ENCODE assay signal across 8 cellular contexts in the genomic region with DNA sequence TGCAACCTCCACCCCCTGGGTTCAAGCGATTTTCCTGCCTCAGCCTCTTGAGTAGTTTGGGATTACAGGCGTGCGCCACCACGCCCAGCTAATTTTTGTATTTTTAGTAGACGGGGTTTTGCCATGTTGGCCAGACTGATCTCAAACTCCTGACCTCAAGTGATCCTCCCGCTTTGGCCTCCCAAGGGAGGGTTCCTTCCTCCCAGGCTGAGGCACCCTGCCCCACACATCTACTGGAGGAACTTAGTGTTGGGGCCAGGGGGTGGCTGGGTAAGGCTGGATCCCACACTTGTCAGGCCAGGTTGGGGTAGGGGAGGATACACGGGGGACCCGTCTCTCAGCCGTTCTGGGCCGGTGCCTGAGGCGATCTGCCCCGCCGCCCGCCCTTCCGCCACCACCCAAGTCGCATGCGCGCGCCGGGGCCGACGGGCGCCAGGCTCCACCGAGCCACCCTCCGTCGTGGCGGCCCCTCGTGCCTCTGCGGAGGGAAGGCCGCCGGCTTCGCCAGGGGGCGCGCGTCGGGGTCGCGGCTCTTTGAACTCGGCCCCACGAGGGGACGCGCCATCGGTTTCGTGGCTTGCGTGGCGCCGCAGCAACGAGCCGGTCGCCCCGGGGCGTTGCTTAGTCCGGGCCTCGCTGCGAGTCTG. TPM values are rescaled to one million over a fixed set of nuclear protein-coding genes. Genes with fewer than 3 reads are reported as not detected.
DNase-seq lines count a peak whose midpoint lies in the region; ATAC-seq, FAIRE-seq and TF ChIP-seq lines count a peak whose summit lies in the region.

No MANE protein-coding gene starts in this region.

- 0 out of 2 replicates have a peak, but pooled peaks have one; percentile 2 for TF ChIP-seq CTCF in WI38 (IDR thresholded peaks at IDR 0.05; ENCODE audit: low read depth, low read length)
- no peak for TF ChIP-seq CTCF in nephron (IDR thresholded peaks at IDR 0.05; ENCODE audit: unreplicated experiment in 3 of 3)

- H3K4me1 Mint-ChIP-seq in nephron: peaks cover 21% of the 10 kb centered on the region

- H3K4me1 ChIP-seq in HUES64 (ENCODE audit: insufficient read depth, low read length): peaks cover 13% of the 10 kb centered on the region

- ATAC-seq in GM21515 (IDR thresholded peaks at IDR 0.05; ENCODE audit: unreplicated experiment): peak; percentile 20
- peak; percentile 30 for ATAC-seq in esophagus mucosa

- peaks cover 41% of the 10 kb centered on the region for H3K27me3 Mint-ChIP-seq in nephron (ENCODE audit: low read depth)

- no peak for FAIRE-seq in HTR-8/SVneo (lab: Jason Lieb, UNC)

- peaks cover 26% of the 10 kb centered on the region for H3K27me3 ChIP-seq in HUES64 (ENCODE audit: insufficient read depth, low read length)

- peak overlapping the region; percentile 87 for H3K9ac ChIP-seq in HUES64 (ENCODE audit: low read depth, low read length)

- WGBS in HUES64: 11% methylated on average over 55 of the region's 55 CpGs

- peak overlapping the region; percentile 66 to 88 (median 81) for H3K27ac Mint-ChIP-seq in nephron

- H3K36me3 Mint-ChIP-seq in nephron (ENCODE audit: low read depth): no peaks in the 10 kb centered on the region

- H3K4me3 Mint-ChIP-seq in nephron: peak overlapping the region; percentile 72 to 75 (median 73)

- H3K9me3 ChIP-seq in HUES64 (ENCODE audit: insufficient read depth, low read depth, low read length): no peaks in the 10 kb centered on the region

- H3K9me3 Mint-ChIP-seq in nephron: no peaks in the 10 kb centered on the region

- H3K4me3 ChIP-seq in HUES64 (ENCODE audit: low read length): peak overlapping the region; percentile 68
- H3K4me3 ChIP-seq in WI38 (ENCODE audit: low read depth, low read length): peak overlapping the region; percentile 67

- H3K27ac ChIP-seq in HUES64 (ENCODE audit: low read depth, low read length): peak overlapping the region; percentile 32; the same call in 1 of the 2 replicates

- peak; percentile 65 for DNase-seq in activated CD4-positive, alpha-beta T cell treated with anti-CD3 and anti-CD28 coated beads for 1 hour
- DNase-seq in activated CD4-positive, alpha-beta T cell treated with anti-CD3 and anti-CD28 coated beads for 48 hours: no peak
- no peak for DNase-seq in HTR-8/SVneo (ENCODE audit: insufficient read length, low spot score)

- H3K36me3 ChIP-seq in HUES64 (ENCODE audit: insufficient read depth, low read length): no peaks in the 10 kb centered on the region

RNA-seq across cellular contexts. Expression of a gene that starts 15.9 kb away (rescaled TPM):
- polyA plus RNA-seq in HUES64 (2013, experiment 1 of 2): 15.8 TPM
- polyA plus RNA-seq in HUES64 (2013, experiment 2 of 2): 14.2 TPM
- total RNA-seq in esophagus mucosa: 45.3 TPM

RNA-seq across cellular contexts. Expression of a gene that starts 23.3 kb away (rescaled TPM):
- polyA plus RNA-seq in HUES64 (2013, experiment 1 of 2): 29.9 TPM
- polyA plus RNA-seq in HUES64 (2013, experiment 2 of 2): 42.8 TPM
- 44.3 TPM for total RNA-seq in esophagus mucosa

RNA-seq across cellular contexts. Expression of a gene that starts 53.8 kb away (rescaled TPM):
- 138 TPM for polyA plus RNA-seq in HUES64 (2013, experiment 1 of 2)
- 104 TPM for polyA plus RNA-seq in HUES64 (2013, experiment 2 of 2)
- total RNA-seq in esophagus mucosa: 118 TPM
